Comparison of ENCODE assay signal across 1 cellular context in genomic region chr12:84497819-84498218, GRCh38.
TF ChIP-seq lines count a peak whose summit lies in the region.

No MANE protein-coding gene starts in this region.

TF ChIP-seq in SK-N-SH treated with all-trans-retinoic acid at 6 μM for 48 hours, 23 proteins besides CTCF, POLR2A, EP300 and RAD21 (continued from another document):
- TF ChIP-seq PPARA (CRISPR knock-in tag; IDR thresholded peaks at IDR 0.05; ENCODE audit: borderline replicate concordance) (no peak), TSHZ2 (CRISPR knock-in tag; IDR thresholded peaks at IDR 0.05) (no peak), ESRRG (CRISPR knock-in tag; IDR thresholded peaks at IDR 0.05) (no peak), PATZ1 (CRISPR knock-in tag; IDR thresholded peaks at IDR 0.05; ENCODE audit: borderline replicate concordance) (no peak), ZC3H10 (CRISPR knock-in tag; IDR thresholded peaks at IDR 0.05) (no peak), RARB (CRISPR knock-in tag; IDR thresholded peaks at IDR 0.05) (no peak), CSRNP3 (CRISPR knock-in tag; IDR thresholded peaks at IDR 0.05) (no peak), CREB5 (CRISPR knock-in tag; IDR thresholded peaks at IDR 0.05; ENCODE audit: low read depth) (no peak), CSDC2 (CRISPR knock-in tag; IDR thresholded peaks at IDR 0.05) (no peak), ZFP30 (CRISPR knock-in tag; IDR thresholded peaks at IDR 0.05) (no peak), TOX (CRISPR knock-in tag; IDR thresholded peaks at IDR 0.05; ENCODE audit: borderline replicate concordance) (no peak), ISL1 (CRISPR knock-in tag; IDR thresholded peaks at IDR 0.05) (no peak)
